In the genomic region with DNA sequence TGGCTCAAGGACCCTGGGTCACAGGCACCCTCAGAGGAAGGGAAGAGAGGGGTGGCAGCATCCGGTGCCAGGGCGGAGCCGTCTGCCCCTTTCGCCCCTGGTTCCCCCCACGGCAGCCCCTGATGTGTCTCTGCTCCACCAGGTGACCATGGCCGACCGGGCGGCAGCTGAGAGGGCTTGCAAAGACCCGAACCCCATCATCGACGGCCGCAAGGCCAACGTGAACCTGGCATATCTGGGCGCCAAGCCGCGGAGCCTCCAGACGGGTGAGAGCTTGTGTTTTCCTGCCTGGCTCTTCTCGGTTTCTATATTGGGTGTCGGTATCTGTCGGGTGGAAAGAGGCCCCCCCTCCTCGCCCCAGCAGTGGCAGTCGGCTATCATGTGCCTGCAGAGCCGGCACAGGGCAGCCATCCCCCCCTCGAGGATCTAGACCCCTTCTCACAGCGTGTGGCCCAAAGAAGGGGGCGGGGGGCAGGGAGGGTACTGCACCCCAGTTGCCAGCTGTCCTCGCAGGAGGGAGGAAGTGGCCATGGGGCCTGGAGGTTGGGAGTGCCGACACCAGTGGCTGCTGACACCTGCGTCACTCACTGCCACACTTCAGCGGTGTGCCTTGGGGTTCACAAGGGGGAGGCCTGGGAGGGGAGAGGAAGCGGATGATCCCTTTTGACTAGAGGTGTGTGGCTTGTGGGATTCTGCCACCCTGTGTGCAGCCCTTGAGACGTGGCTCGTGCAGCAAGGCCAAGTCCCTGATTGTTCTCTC, we compare ENCODE assay signal across 8 cellular contexts. TPM values are rescaled to one million over a fixed set of nuclear protein-coding genes. Genes with fewer than 3 reads are reported as not detected.
DNase-seq lines count a peak whose midpoint lies in the region; ATAC-seq and TF ChIP-seq lines count a peak whose summit lies in the region.

No MANE protein-coding gene starts in this region.

- no peak for TF ChIP-seq CTCF in C4-2B (conservative IDR thresholded peaks at IDR 0.05)
- TF ChIP-seq CTCF in dorsolateral prefrontal cortex (IDR thresholded peaks at IDR 0.05 in 54 of 56, conservative IDR thresholded peaks at IDR 0.05 in 2 of 56; ENCODE audit: low read depth in 1 of 56, partially characterized antibody in 56 of 56) = no peak

- H3K9ac ChIP-seq in muscle layer of colon (ENCODE audit: low read length) = peak overlapping the region; percentile 98

- peak; percentile 22 for ATAC-seq in HG03354 (IDR thresholded peaks at IDR 0.05; ENCODE audit: poor library complexity, severe bottlenecking, unreplicated experiment)
- ATAC-seq in stimulated activated naive CD8-positive, alpha-beta T cell treated with anti-CD3 and anti-CD28 coated beads, Interleukin-15, Interleukin-2, amounts not matched to agents 100 U/mL and 50 U/mL, for 24 hours = peak; percentile 38
- ATAC-seq in HG03520 (IDR thresholded peaks at IDR 0.05; ENCODE audit: unreplicated experiment) = no peak

- no peaks in the 10 kb centered on the region for H3K27me3 ChIP-seq in dorsolateral prefrontal cortex
- no peaks in the 10 kb centered on the region for H3K27me3 ChIP-seq in muscle layer of colon (ENCODE audit: control insufficient read depth in 1 of 2, insufficient read depth in 2 of 2, low read length in 2 of 2)

- peak; percentile 51 to 65 for DNase-seq in activated CD4-positive, alpha-beta T cell treated with anti-CD3 and anti-CD28 coated beads for 4 hours
- DNase-seq in dorsolateral prefrontal cortex (peak in 2 of 10 donors; percentile 18 to 61), OCI-M2 (lab: John Stamatoyannopoulos, UW; ENCODE audit: unreplicated experiment) (no peak)
- peak; percentile 81 for DNase-seq in stimulated activated naive CD8-positive, alpha-beta T cell treated with anti-CD3 and anti-CD28 coated beads, Interleukin-15, Interleukin-2, amounts not matched to agents 100 U/mL and 50 U/mL, for 24 hours

- H3K36me3 ChIP-seq in muscle layer of colon (ENCODE audit: insufficient read depth, low read length) = peaks cover 28% of the 10 kb centered on the region

- H3K9me3 ChIP-seq in muscle layer of colon (ENCODE audit: low read length) = no peaks in the 10 kb centered on the region

- intact Hi-C loops in dorsolateral prefrontal cortex (cut with DNase I) = loop anchor here (10.0 kb wide), 2 partner anchors 202 to 822 kb away; no protein-coding TSS in a partner anchor

- H3K4me1 ChIP-seq in muscle layer of colon (ENCODE audit: insufficient read depth, low read length) = peaks cover 66% of the 10 kb centered on the region

- H3K4me3 ChIP-seq in dorsolateral prefrontal cortex (peak overlapping the region; percentile 21 to 80 (median 65)), muscle layer of colon (ENCODE audit: low read depth in 1 of 2, low read length in 2 of 2) (peak overlapping the region; percentile 51 to 85)

- peak overlapping the region; percentile 75; the same call in 1 of the 2 replicates for H3K27ac ChIP-seq in C4-2B
- peak overlapping the region in 51 of 59 donors; percentile 5 to 96 (median 59) for H3K27ac ChIP-seq in dorsolateral prefrontal cortex
- H3K27ac ChIP-seq in muscle layer of colon (ENCODE audit: low read depth, low read length) = peak overlapping the region; percentile 94

RNA-seq across cellular contexts. Expression of a gene that starts 1.5 kb away (rescaled TPM):
- 10 to 100 TPM in 112 of 120 experiments, 1 to 10 TPM in 8; 8.5 to 26.9 (median 13.2) TPM for total RNA-seq in dorsolateral prefrontal cortex

RNA-seq across cellular contexts. Expression of a gene that starts 41.6 kb away (rescaled TPM):
- 10 to 100 TPM; 16.2 to 42.7 (median 30.2) TPM for total RNA-seq in dorsolateral prefrontal cortex
